ENCODE assay signal across 14 cellular contexts in genomic region chr6:33446356-33446755, GRCh38. TPM values are rescaled to one million over a fixed set of nuclear protein-coding genes. Genes with fewer than 3 reads are reported as not detected.
DNase-seq lines count a peak whose midpoint lies in the region; ATAC-seq and TF ChIP-seq lines count a peak whose summit lies in the region.
"Had no signal": no experiment of that assay in that cellular context is flagged by ENCODE, and none has a peak within 500 bp of the region (broad histone marks: within the 10 kb centered on the region; RNA-seq: fewer than 3 reads in every experiment).

No MANE protein-coding gene starts in this region.

- 90 to 95% methylated on average over 10 of the region's 10 CpGs for WGBS in endodermal cell (ENCODE audit: insufficient coverage in 1 of 2, insufficient read length in 1 of 2), 2 experiments
- 94 to 95% methylated on average over 10 of the region's 10 CpGs for WGBS in upper lobe of left lung, 2 donors

- H3K27ac Mint-ChIP-seq in activated naive CD4-positive, alpha-beta T cell treated with anti-CD3 and anti-CD28 coated beads, Interleukin-2, amount 10 ng/mL, durations not matched to agents 7 days and 5 days: peak overlapping the region; percentile 33
- H3K27ac Mint-ChIP-seq in activated CD8-positive, alpha-beta T cell treated with anti-CD3 and anti-CD28 coated beads for 36 hours: peak overlapping the region; percentile 0
- H3K27ac Mint-ChIP-seq in endodermal cell: peak overlapping the region; percentile 29

- peaks cover 71% of the 10 kb centered on the region for H3K36me3 ChIP-seq in endodermal cell (ENCODE audit: control insufficient read depth, insufficient read depth, low read length)
- peaks cover 0 to 74% (median 27%) of the 10 kb centered on the region in 4 donors for H3K36me3 ChIP-seq in upper lobe of left lung

- TF ChIP-seq POLR2A in upper lobe of left lung (IDR thresholded peaks at IDR 0.05): no peak

- POLR2A ChIA-PET in activated CD8-positive, alpha-beta T cell treated with anti-CD3 and anti-CD28 coated beads for 36 hours (lab: Charles Lee): interaction anchor here (0.9 to 1.5 kb wide), 2 partner anchors 8 to 15 kb away, joined by 3 read pairs; partner anchors contain the start of gene ZBTB9

- H3K4me1 ChIP-seq in endodermal cell (ENCODE audit: control insufficient read depth, insufficient read depth, low read length) (no peaks in the 10 kb centered on the region), upper lobe of left lung (peaks cover 0 to 11% (median 2%) of the 10 kb centered on the region in 4 donors)

- no peaks in the 10 kb centered on the region for H3K9me3 ChIP-seq in endodermal cell (ENCODE audit: control insufficient read depth, low read length)
- H3K9me3 ChIP-seq in upper lobe of left lung: no peaks in the 10 kb centered on the region

- H3K9me3 Mint-ChIP-seq in activated naive CD4-positive, alpha-beta T cell treated with anti-CD3 and anti-CD28 coated beads, Interleukin-2, amount 10 ng/mL, durations not matched to agents 7 days and 5 days: no peaks in the 10 kb centered on the region
- H3K9me3 Mint-ChIP-seq in activated CD8-positive, alpha-beta T cell treated with anti-CD3 and anti-CD28 coated beads for 36 hours: no peaks in the 10 kb centered on the region
- no peaks in the 10 kb centered on the region for H3K9me3 Mint-ChIP-seq in endodermal cell

- H3K27me3 Mint-ChIP-seq in activated naive CD4-positive, alpha-beta T cell treated with anti-CD3 and anti-CD28 coated beads, Interleukin-2, amount 10 ng/mL, durations not matched to agents 7 days and 5 days: no peaks in the 10 kb centered on the region
- no peaks in the 10 kb centered on the region for H3K27me3 Mint-ChIP-seq in activated CD8-positive, alpha-beta T cell treated with anti-CD3 and anti-CD28 coated beads for 36 hours
- H3K27me3 Mint-ChIP-seq in endodermal cell (ENCODE audit: insufficient read depth): no peaks in the 10 kb centered on the region

- peaks cover 4% of the 10 kb centered on the region for H3K4me1 Mint-ChIP-seq in activated naive CD4-positive, alpha-beta T cell treated with anti-CD3 and anti-CD28 coated beads, Interleukin-2, amount 10 ng/mL, durations not matched to agents 7 days and 5 days
- peaks cover under 1% of the 10 kb centered on the region for H3K4me1 Mint-ChIP-seq in activated CD8-positive, alpha-beta T cell treated with anti-CD3 and anti-CD28 coated beads for 36 hours (ENCODE audit: low read depth)
- no peaks in the 10 kb centered on the region for H3K4me1 Mint-ChIP-seq in endodermal cell

- CTCF ChIA-PET in activated naive CD4-positive, alpha-beta T cell treated with anti-CD3 and anti-CD28 coated beads, Interleukin-2, amount 10 ng/mL, durations not matched to agents 7 days and 5 days (lab: Charles Lee): no interaction called here
- CTCF ChIA-PET in activated CD8-positive, alpha-beta T cell treated with anti-CD3 and anti-CD28 coated beads for 36 hours (lab: Charles Lee): no interaction called here

- DNase-seq in activated naive CD4-positive, alpha-beta T cell treated with anti-CD3 and anti-CD28 coated beads, Interleukin-2, amount 10 ng/mL, durations not matched to agents 7 days and 5 days: no peak
- no peak for DNase-seq in activated naive CD4-positive, alpha-beta T cell treated with Interleukin-2 at 50 U/mL for 16 hours
- DNase-seq in activated CD8-positive, alpha-beta T cell treated with anti-CD3 and anti-CD28 coated beads for 36 hours: no peak
- DNase-seq in endodermal cell (no peak), upper lobe of left lung (no peak), GM19238 (ENCODE audit: insufficient read length, low spot score) (no peak), SKM-1 (lab: John Stamatoyannopoulos, UW; ENCODE audit: unreplicated experiment) (no peak), occipital lobe (lab: John Stamatoyannopoulos, UW) (no peak)
- DNase-seq: Kasumi-1, NCI-H1105 treated with DMSO at 0.1 percent for 48 hours, NCI-H187, NCI-H510A, NCI-H82, SHP77 treated with DMSO at 0.1 percent for 48 hours had no signal

- H3K4me3 Mint-ChIP-seq in activated naive CD4-positive, alpha-beta T cell treated with anti-CD3 and anti-CD28 coated beads, Interleukin-2, amount 10 ng/mL, durations not matched to agents 7 days and 5 days: no peak overlapping the region
- no peak overlapping the region for H3K4me3 Mint-ChIP-seq in activated CD8-positive, alpha-beta T cell treated with anti-CD3 and anti-CD28 coated beads for 36 hours
- H3K4me3 Mint-ChIP-seq in endodermal cell: no peak overlapping the region

- no peak overlapping the region for H3K9ac ChIP-seq in endodermal cell (ENCODE audit: extremely low read depth, low read length, poor library complexity, severe bottlenecking)

- no peak for ATAC-seq in activated CD8-positive, alpha-beta T cell treated with anti-CD3 and anti-CD28 coated beads for 36 hours
- no peak for ATAC-seq in upper lobe of left lung (ENCODE audit: low FRiP score in 2 of 2)

- no peak for TF ChIP-seq EP300 in upper lobe of left lung (IDR thresholded peaks at IDR 0.05)

- intact Hi-C loops in activated CD8-positive, alpha-beta T cell treated with anti-CD3 and anti-CD28 coated beads for 36 hours (cut with micrococcal nuclease): no loop called here

- H3K4me3 ChIP-seq in endodermal cell (ENCODE audit: low read length): no peak overlapping the region
- no peak overlapping the region for H3K4me3 ChIP-seq in upper lobe of left lung

- no peaks in the 10 kb centered on the region for H3K27me3 ChIP-seq in endodermal cell (ENCODE audit: control insufficient read depth, insufficient read depth, low read length, poor library complexity, severe bottlenecking)
- no peaks in the 10 kb centered on the region for H3K27me3 ChIP-seq in upper lobe of left lung

- H3K36me3 Mint-ChIP-seq in activated naive CD4-positive, alpha-beta T cell treated with anti-CD3 and anti-CD28 coated beads, Interleukin-2, amount 10 ng/mL, durations not matched to agents 7 days and 5 days: peaks cover 47% of the 10 kb centered on the region
- H3K36me3 Mint-ChIP-seq in activated CD8-positive, alpha-beta T cell treated with anti-CD3 and anti-CD28 coated beads for 36 hours (ENCODE audit: low read depth): peaks cover 32% of the 10 kb centered on the region
- H3K36me3 Mint-ChIP-seq in endodermal cell (ENCODE audit: low read depth): peaks cover 67% of the 10 kb centered on the region

- H3K27ac ChIP-seq in endodermal cell (ENCODE audit: low read depth, low read length): no peak overlapping the region
- H3K27ac ChIP-seq in upper lobe of left lung: peak overlapping the region in 3 of 4 donors; percentile 9 to 55 (median 32)

- TF ChIP-seq CTCF in activated CD8-positive, alpha-beta T cell treated with anti-CD3 and anti-CD28 coated beads for 36 hours (IDR thresholded peaks at IDR 0.05): no peak
- TF ChIP-seq CTCF in endodermal cell (conservative IDR thresholded peaks at IDR 0.05): no peak
- no peak for TF ChIP-seq CTCF in upper lobe of left lung (IDR thresholded peaks at IDR 0.05)

RNA-seq across cellular contexts. Expression of gene ZBTB9, which starts 8.0 kb away (rescaled TPM):
- total RNA-seq in activated CD8-positive, alpha-beta T cell treated with anti-CD3 and anti-CD28 coated beads for 36 hours: 1 to 10 TPM; 7.8 to 8.7 TPM
- total RNA-seq in endodermal cell: 10 to 100 TPM; 18.0 to 20.6 TPM
- 14.1 TPM for polyA plus RNA-seq in endodermal cell (2013, experiment 1 of 2)
- polyA plus RNA-seq in endodermal cell (2013, experiment 2 of 2): 12.5 TPM
- 1 to 10 TPM; 3.2 to 8.7 (median 6.1) TPM for total RNA-seq in upper lobe of left lung
- 9.2 TPM for total RNA-seq in occipital lobe

RNA-seq across cellular contexts. Expression of gene SYNGAP1, which starts 26.5 kb away (rescaled TPM):
- total RNA-seq in activated CD8-positive, alpha-beta T cell treated with anti-CD3 and anti-CD28 coated beads for 36 hours: 10 to 100 TPM; 57.9 to 67.0 TPM
- 10 to 100 TPM; 90.2 to 94.2 TPM for total RNA-seq in endodermal cell
- 63.4 TPM for polyA plus RNA-seq in endodermal cell (2013, experiment 1 of 2)
- polyA plus RNA-seq in endodermal cell (2013, experiment 2 of 2): 54.7 TPM
- 10 to 100 TPM in 5 of 6 donors, 1 to 10 TPM in 1; 8.2 to 57.6 (median 19.5) TPM for total RNA-seq in upper lobe of left lung
- total RNA-seq in occipital lobe: 21.5 TPM

RNA-seq across cellular contexts. Expression of gene CUTA, which starts 28.4 kb away (rescaled TPM):
- total RNA-seq in activated CD8-positive, alpha-beta T cell treated with anti-CD3 and anti-CD28 coated beads for 36 hours: 100 to 1,000 TPM; 155 to 160 TPM
- 100 to 1,000 TPM; 198 to 219 TPM for total RNA-seq in endodermal cell
- 232 TPM for polyA plus RNA-seq in endodermal cell (2013, experiment 1 of 2)
- polyA plus RNA-seq in endodermal cell (2013, experiment 2 of 2): 195 TPM
- total RNA-seq in upper lobe of left lung: 100 to 1,000 TPM in 4 of 6 donors, 10 to 100 TPM in 2; 53.4 to 171 (median 112) TPM
- 59.1 TPM for total RNA-seq in occipital lobe

RNA-seq across cellular contexts. Expression of gene PHF1, which starts 35.5 kb away (rescaled TPM):
- total RNA-seq in activated CD8-positive, alpha-beta T cell treated with anti-CD3 and anti-CD28 coated beads for 36 hours: 10 to 100 TPM; 31.9 to 32.6 TPM
- total RNA-seq in endodermal cell (10 to 100 TPM; 71.4 to 75.7 TPM), upper lobe of left lung (100 to 1,000 TPM in 1 of 6 donors, 10 to 100 TPM in 5; 61.7 to 150 (median 65.5) TPM), occipital lobe (17.9 TPM)
- 71.2 TPM for polyA plus RNA-seq in endodermal cell (2013, experiment 1 of 2)
- 61.2 TPM for polyA plus RNA-seq in endodermal cell (2013, experiment 2 of 2)

RNA-seq across cellular contexts. Expression of gene KIFC1, which starts 54.7 kb away (rescaled TPM):
- 10 to 100 TPM; 93.4 to 96.0 TPM for total RNA-seq in activated CD8-positive, alpha-beta T cell treated with anti-CD3 and anti-CD28 coated beads for 36 hours
- 10 to 100 TPM; 56.6 to 94.3 TPM for total RNA-seq in endodermal cell
- polyA plus RNA-seq in endodermal cell (2013, experiment 1 of 2): 99.2 TPM
- 95.4 TPM for polyA plus RNA-seq in endodermal cell (2013, experiment 2 of 2)
- 10 to 100 TPM in 1 of 6 donors, 1 to 10 TPM in 5; 1.2 to 11.8 (median 4.4) TPM for total RNA-seq in upper lobe of left lung
- 3.6 TPM for total RNA-seq in occipital lobe
